8 cellular contexts compared by ENCODE assay signal in the genomic region with DNA sequence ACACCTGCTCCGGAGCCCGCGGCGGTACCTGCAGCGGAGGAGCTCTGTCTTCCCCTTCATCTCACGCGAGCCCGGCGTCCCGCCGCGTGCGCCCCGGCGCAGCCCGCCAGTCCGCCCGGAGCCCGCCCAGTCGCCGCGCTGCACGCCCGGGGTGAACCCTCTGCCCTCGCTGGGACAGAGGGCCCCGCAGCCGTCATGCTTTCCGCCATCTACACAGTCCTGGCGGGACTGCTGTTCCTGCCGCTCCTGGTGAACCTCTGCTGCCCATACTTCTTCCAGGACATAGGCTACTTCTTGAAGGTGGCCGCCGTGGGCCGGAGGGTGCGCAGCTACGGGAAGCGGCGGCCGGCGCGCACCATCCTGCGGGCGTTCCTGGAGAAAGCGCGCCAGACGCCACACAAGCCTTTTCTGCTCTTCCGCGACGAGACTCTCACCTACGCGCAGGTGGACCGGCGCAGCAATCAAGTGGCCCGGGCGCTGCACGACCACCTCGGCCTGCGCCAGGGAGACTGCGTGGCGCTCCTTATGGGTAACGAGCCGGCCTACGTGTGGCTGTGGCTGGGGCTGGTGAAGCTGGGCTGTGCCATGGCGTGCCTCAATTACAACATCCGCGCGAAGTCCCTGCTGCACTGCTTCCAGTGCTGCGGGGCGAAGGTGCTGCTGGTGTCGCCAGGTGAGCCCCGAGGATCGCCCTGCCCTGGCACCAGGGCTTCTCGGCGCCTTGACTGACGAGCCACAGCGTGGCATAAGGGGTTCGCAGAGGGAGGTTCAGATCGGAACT. TPM values are rescaled to one million over a fixed set of nuclear protein-coding genes. Genes with fewer than 3 reads are reported as not detected.
DNase-seq lines count a peak whose midpoint lies in the region; ATAC-seq and TF ChIP-seq lines count a peak whose summit lies in the region.

No MANE protein-coding gene starts in this region.

- TF ChIP-seq CTCF in 22Rv1 (IDR thresholded peaks at IDR 0.05), result 0 out of 2 replicates have a peak, but pooled peaks have one; percentile 28
- no peak for TF ChIP-seq CTCF in Peyer's patch (IDR thresholded peaks at IDR 0.05)
- no peak for TF ChIP-seq CTCF in astrocyte of the cerebellum (IDR thresholded peaks at IDR 0.05; ENCODE audit: low read depth, low read length, missing control alignments)
- no peak for TF ChIP-seq CTCF in smooth muscle cell (IDR thresholded peaks at IDR 0.05; ENCODE audit: borderline replicate concordance, insufficient read depth, poor library complexity, severe bottlenecking)

- H3K27ac ChIP-seq in 22Rv1 (no peak overlapping the region), Peyer's patch (peak overlapping the region in 2 of 4 donors; percentile 50 to 72), iPS-18a (ENCODE audit: low read length) (no peak overlapping the region), smooth muscle cell (ENCODE audit: low read depth) (no peak overlapping the region)

- DNase-seq in Peyer's patch (peak in 2 of 3 donors; percentile 79), astrocyte of the cerebellum (ENCODE audit: low read depth) (no peak), smooth muscle cell (lab: John Stamatoyannopoulos, UW; ENCODE audit: unreplicated experiment) (no peak), mesenteric fat pad (ENCODE audit: low spot score) (no peak)

- peak overlapping the region; percentile 62 for H2AFZ ChIP-seq in smooth muscle cell (ENCODE audit: low read depth)

- in situ Hi-C loops in astrocyte of the cerebellum (cut with HindIII; ENCODE audit: low sequenced_read_pairs), result no loop called here

- H3K4me2 ChIP-seq in smooth muscle cell, result peak overlapping the region; percentile 97

- peak; percentile 63 for ATAC-seq in GM18498 (IDR thresholded peaks at IDR 0.05; ENCODE audit: unreplicated experiment)
- peak; percentile 34 for ATAC-seq in HG03108 (IDR thresholded peaks at IDR 0.05; ENCODE audit: unreplicated experiment)

- H3K27me3 ChIP-seq in Peyer's patch (no peaks in the 10 kb centered on the region), iPS-18a (ENCODE audit: control insufficient read depth, insufficient read depth, low read length) (peaks cover 45% of the 10 kb centered on the region), smooth muscle cell (ENCODE audit: low read depth) (peaks cover 76% of the 10 kb centered on the region)

- no peaks in the 10 kb centered on the region for H3K79me2 ChIP-seq in smooth muscle cell (ENCODE audit: low read depth)

- peak in 1 of 2 donors; percentile 10 for TF ChIP-seq POLR2A in Peyer's patch (IDR thresholded peaks at IDR 0.05)

- H3K36me3 ChIP-seq in Peyer's patch, result no peaks in the 10 kb centered on the region
- no peaks in the 10 kb centered on the region for H3K36me3 ChIP-seq in iPS-18a (ENCODE audit: control insufficient read depth, low read depth, low read length)
- no peaks in the 10 kb centered on the region for H3K36me3 ChIP-seq in smooth muscle cell (ENCODE audit: low read depth)

- H4K20me1 ChIP-seq in smooth muscle cell (ENCODE audit: low read depth), result no peaks in the 10 kb centered on the region

- peak overlapping the region; percentile 42 for H3K9ac ChIP-seq in iPS-18a (ENCODE audit: low read length)
- no peak overlapping the region for H3K9ac ChIP-seq in smooth muscle cell (ENCODE audit: low read depth)

- 4% methylated on average over 71 of the region's 77 CpGs for WGBS in smooth muscle cell (ENCODE audit: low lambda C conversion rate)

- H3K4me1 ChIP-seq in Peyer's patch, result peaks cover 0 to 19% (median 6%) of the 10 kb centered on the region in 4 donors
- peaks cover 14% of the 10 kb centered on the region for H3K4me1 ChIP-seq in iPS-18a (ENCODE audit: control insufficient read depth, low read depth, low read length)
- H3K4me1 ChIP-seq in smooth muscle cell (ENCODE audit: low read depth), result no peaks in the 10 kb centered on the region

- no peaks in the 10 kb centered on the region for H3F3A ChIP-seq in smooth muscle cell (ENCODE audit: low read depth)

- H3K4me3 ChIP-seq in Peyer's patch, result peak overlapping the region; percentile 50 to 82 (median 68)
- peak overlapping the region; percentile 38 for H3K4me3 ChIP-seq in astrocyte of the cerebellum (ENCODE audit: low read depth, low read length)
- peak overlapping the region; percentile 69 for H3K4me3 ChIP-seq in iPS-18a (ENCODE audit: low read length)
- peak overlapping the region; percentile 63 for H3K4me3 ChIP-seq in smooth muscle cell

- H3K9me3 ChIP-seq in Peyer's patch (no peaks in the 10 kb centered on the region), iPS-18a (ENCODE audit: control insufficient read depth, low read depth, low read length) (no peaks in the 10 kb centered on the region), smooth muscle cell (replicated peaks; ENCODE audit: low read depth) (no peaks in the 10 kb centered on the region)

RNA-seq across cellular contexts. Expression of a gene that starts 0.4 kb away (rescaled TPM):
- total RNA-seq in Peyer's patch (10 to 100 TPM in 3 of 4 donors, 1 to 10 TPM in 1; 8.3 to 47.9 (median 32.3) TPM), smooth muscle cell (0.31 and 1.6 TPM in 2 replicates), mesenteric fat pad (1.7 TPM)
- 0.21 TPM in 1 of 2 replicates, not detected in the other for polyA plus RNA-seq in smooth muscle cell

Comparison
In these comparisons a context has a peak if more than half of its experiments do, and no peak if none do; other contexts are left out.
1. DNase-seq: peak in Peyer's patch (2 of 3); none in astrocyte of the cerebellum (single experiment), smooth muscle cell (single experiment) and mesenteric fat pad (single experiment).
2. Peak in every context shown above with its lines, with median percentiles within 50 percentile points of each other: H3K4me3 ChIP-seq.